In the genomic region with DNA sequence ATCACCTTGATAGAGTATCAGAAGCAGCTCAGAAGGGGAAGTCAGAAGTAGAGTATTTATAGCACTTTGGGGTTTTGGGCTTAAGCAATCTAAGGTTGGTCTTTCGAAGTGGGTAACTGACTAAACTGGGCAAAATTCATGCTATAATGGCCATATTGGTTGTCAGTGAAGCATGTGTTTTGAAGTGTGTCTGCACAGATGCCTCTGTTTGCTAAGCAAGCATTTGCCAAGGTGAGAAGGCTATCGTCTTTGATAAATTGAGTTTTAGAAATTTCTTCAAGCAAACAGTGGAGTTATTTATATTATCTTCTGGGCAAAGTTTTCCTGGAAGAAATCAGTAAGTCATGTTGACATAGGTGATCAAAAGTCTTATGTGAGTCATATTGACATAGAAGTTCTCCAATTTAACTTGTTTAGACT, we compare ENCODE assay signal across 26 cellular contexts.
DNase-seq lines count a peak whose midpoint lies in the region; ATAC-seq, FAIRE-seq and TF ChIP-seq lines count a peak whose summit lies in the region.
"Had no signal": no experiment of that assay in that cellular context is flagged by ENCODE, and none has a peak within 500 bp of the region (broad histone marks: within the 10 kb centered on the region; RNA-seq: fewer than 3 reads in every experiment).

No MANE protein-coding gene starts in this region.

- H3K9me3 ChIP-seq in kidney (ENCODE audit: control insufficient read depth in 1 of 2, low read length in 2 of 2) = no peaks in the 10 kb centered on the region
- H3K9me3 ChIP-seq: right atrium auricular region had no signal

- no peak for FAIRE-seq in kidney (lab: Jason Lieb, UNC)
- FAIRE-seq: astrocyte, H54 had no signal

- peaks cover 0 to 2% of the 10 kb centered on the region in 2 donors for H3K4me1 ChIP-seq in kidney (ENCODE audit: control insufficient read depth in 1 of 2, insufficient read depth in 1 of 2, low read depth in 1 of 2, low read length in 2 of 2)
- H3K4me1 ChIP-seq: SJSA1 had no signal

- no peaks in the 10 kb centered on the region for H3K36me3 ChIP-seq in kidney (ENCODE audit: control insufficient read depth in 1 of 2, insufficient read depth in 2 of 2, low read length in 2 of 2)
- H3K36me3 ChIP-seq: right atrium auricular region, SJSA1 had no signal

- no peaks in the 10 kb centered on the region for H3K27me3 Mint-ChIP-seq in naive B cell
- no peaks in the 10 kb centered on the region for H3K27me3 Mint-ChIP-seq in osteocyte (ENCODE audit: unreplicated experiment)
- H3K27me3 Mint-ChIP-seq: B cell had no signal

- H3K36me3 Mint-ChIP-seq in naive B cell (no peaks in the 10 kb centered on the region), osteocyte (ENCODE audit: unreplicated experiment) (no peaks in the 10 kb centered on the region)
- H3K36me3 Mint-ChIP-seq: activated naive CD8-positive, alpha-beta T cell had no signal

- H3K9ac ChIP-seq in kidney (ENCODE audit: low read length in 2 of 2) = no peak overlapping the region

- TF ChIP-seq CTCF in osteocyte (IDR thresholded peaks at IDR 0.05) = no peak
- no peak for TF ChIP-seq CTCF in kidney (IDR thresholded peaks at IDR 0.05; ENCODE audit: borderline replicate concordance, extremely low read depth, insufficient read depth)

- peaks cover 0 to 27% (median 22%) of the 10 kb centered on the region in 3 donors for H3K4me1 Mint-ChIP-seq in naive B cell
- no peaks in the 10 kb centered on the region for H3K4me1 Mint-ChIP-seq in osteocyte (ENCODE audit: unreplicated experiment)
- H3K4me1 Mint-ChIP-seq: activated T-helper 17 cell treated with anti-CD3 and anti-CD28 coated beads, Interleukin-2, amount 50 U/mL, for 72 hours; central memory CD8-positive, alpha-beta T cell; T-helper 17 cell had no signal

- no peak overlapping the region for H3K4me3 Mint-ChIP-seq in naive B cell
- H3K4me3 Mint-ChIP-seq in osteocyte (ENCODE audit: unreplicated experiment) = no peak overlapping the region
- H3K4me3 Mint-ChIP-seq: activated naive CD8-positive, alpha-beta T cell; activated T-helper 17 cell treated with anti-CD3 and anti-CD28 coated beads, Interleukin-2, amount 50 U/mL, for 72 hours; B cell; central memory CD8-positive, alpha-beta T cell; naive thymus-derived CD8-positive, alpha-beta T cell had no signal

- no peak for ATAC-seq in naive B cell (ENCODE audit: low read depth in 2 of 2)
- ATAC-seq: activated T-helper 17 cell treated with anti-CD3 and anti-CD28 coated beads, Interleukin-2, amount 50 U/mL, for 72 hours; left colon; naive thymus-derived CD8-positive, alpha-beta T cell; T-helper 17 cell had no signal

- H3K27ac Mint-ChIP-seq in naive B cell = no peak overlapping the region
- no peak overlapping the region for H3K27ac Mint-ChIP-seq in osteocyte (ENCODE audit: unreplicated experiment)
- H3K27ac Mint-ChIP-seq: activated naive CD8-positive, alpha-beta T cell; activated T-helper 17 cell treated with anti-CD3 and anti-CD28 coated beads, Interleukin-2, amount 50 U/mL, for 72 hours; B cell; naive thymus-derived CD8-positive, alpha-beta T cell; T-helper 17 cell had no signal

- H3K27ac ChIP-seq in kidney (ENCODE audit: low read depth in 2 of 2, low read length in 2 of 2) = no peak overlapping the region
- H3K27ac ChIP-seq: right atrium auricular region, SJSA1 had no signal

- DNase-seq in NCI-H1694 treated with DMSO at 0.1 percent for 48 hours (lab: John Stamatoyannopoulos, UW) (peak; percentile 20), NCI-H1694 (lab: John Stamatoyannopoulos, UW) (no peak), MV-4-11 (lab: John Stamatoyannopoulos, UW) (peak; percentile 79), NOMO-1 treated with dmso at 0.1 percent for 144 hours (lab: John Stamatoyannopoulos, UW; ENCODE audit: unreplicated experiment) (peak; percentile 80), naive B cell (peak; percentile 5), osteocyte (ENCODE audit: extremely low spot score, unreplicated experiment) (no peak), kidney (no peak)
- no peak for DNase-seq in activated T-cell treated with anti-CD3 and anti-CD28 coated beads, Interleukin-2, amount 50 U/mL, for 1 hour
- DNase-seq: 8988T; left colon; mesendoderm; naive thymus-derived CD8-positive, alpha-beta T cell; NCI-H2081; NCI-H510A treated with DMSO at 0.1 percent for 48 hours; stimulated activated CD4-positive, alpha-beta T cell treated with anti-CD3 and anti-CD28 coated beads, Interleukin-12 subunit alpha, Interleukin-12 subunit beta, amount 100 ng/mL, for 4 hours; stimulated activated CD4-positive, alpha-beta T cell treated with anti-CD3 and anti-CD28 coated beads, Interleukin-4, amount 100 ng/mL, for 4 hours; T-helper 17 cell; trophoblast cell had no signal

- intact Hi-C loops in kidney (cut with DNase I) = no loop called here

- H3K9me3 Mint-ChIP-seq in naive B cell = no peaks in the 10 kb centered on the region
- no peaks in the 10 kb centered on the region for H3K9me3 Mint-ChIP-seq in osteocyte (ENCODE audit: unreplicated experiment)
- H3K9me3 Mint-ChIP-seq: activated T-helper 17 cell treated with anti-CD3 and anti-CD28 coated beads, Interleukin-2, amount 50 U/mL, for 72 hours; central memory CD8-positive, alpha-beta T cell; naive thymus-derived CD8-positive, alpha-beta T cell had no signal

- H3K4me3 ChIP-seq in kidney (ENCODE audit: low read length in 2 of 2) = no peak overlapping the region
- H3K4me3 ChIP-seq: right atrium auricular region, SJSA1 had no signal

Comparison
In these comparisons a context has a peak if more than half of its experiments do, and no peak if none do; other contexts are left out.
1. DNase-seq: peak in NCI-H1694 treated with DMSO at 0.1 percent for 48 hours (single experiment), MV-4-11 (single experiment), NOMO-1 treated with dmso at 0.1 percent for 144 hours (single experiment) and naive B cell (single experiment); none in NCI-H1694 (single experiment), osteocyte (single experiment), activated T-cell treated with anti-CD3 and anti-CD28 coated beads, Interleukin-2, amount 50 U/mL, for 1 hour (single experiment) and kidney (single experiment).